Comparison of ENCODE assay signal across 12 cellular contexts in the genomic region with DNA sequence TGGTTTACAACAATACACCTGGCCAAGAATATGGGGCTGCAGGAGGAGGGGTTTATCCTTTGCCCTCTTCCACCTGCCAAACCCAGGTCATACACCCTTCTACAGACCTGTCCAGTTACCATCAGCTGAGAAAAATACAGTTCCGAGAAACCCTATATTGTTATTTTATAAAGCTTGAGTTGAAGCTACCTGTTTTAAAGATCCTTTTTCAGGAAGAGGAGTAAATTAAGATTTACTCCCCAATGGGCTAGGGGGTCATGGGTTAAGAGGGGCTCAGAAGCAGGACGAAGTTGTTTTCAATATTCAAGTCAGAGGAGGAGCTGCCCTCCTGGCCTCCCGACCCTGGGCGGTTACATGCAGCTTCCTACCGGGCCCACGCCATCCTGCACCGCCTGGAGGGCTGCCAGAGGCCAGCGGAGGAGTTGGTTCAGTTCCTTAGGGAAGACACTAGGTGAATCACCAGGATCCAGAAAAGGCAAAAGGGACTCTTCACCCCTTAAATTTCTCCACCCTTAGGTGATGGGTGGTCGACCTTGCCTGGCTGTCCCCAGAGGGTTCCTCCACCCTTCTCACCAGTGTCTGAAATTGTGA. TPM values are rescaled to one million over a fixed set of nuclear protein-coding genes. Genes with fewer than 3 reads are reported as not detected.
DNase-seq lines count a peak whose midpoint lies in the region; ATAC-seq, FAIRE-seq and TF ChIP-seq lines count a peak whose summit lies in the region.
"Had no signal": no experiment of that assay in that cellular context is flagged by ENCODE, and none has a peak within 500 bp of the region (broad histone marks: within the 10 kb centered on the region; RNA-seq: fewer than 3 reads in every experiment).

No MANE protein-coding gene starts in this region.

- H3K4me1 ChIP-seq in aorta (ENCODE audit: control insufficient read depth in 1 of 2, insufficient read depth in 2 of 2, low read length in 2 of 2) = no peaks in the 10 kb centered on the region
- H3K4me1 ChIP-seq in effector memory CD4-positive, alpha-beta T cell (ENCODE audit: control insufficient read depth, insufficient read depth, low read length, poor library complexity, severe bottlenecking) = peaks cover 26% of the 10 kb centered on the region

- FAIRE-seq in bronchial epithelial cell (lab: Jason Lieb, UNC) = no peak

- no peak overlapping the region for H3K27ac ChIP-seq in aorta (ENCODE audit: low read depth in 1 of 2, low read length in 2 of 2)
- H3K27ac ChIP-seq in effector memory CD4-positive, alpha-beta T cell (ENCODE audit: insufficient read depth, low read length, poor library complexity, severe bottlenecking) = no peak overlapping the region
- H3K27ac ChIP-seq: cardiac muscle cell had no signal

- H3K4me3 ChIP-seq in bronchial epithelial cell (ENCODE audit: low read depth, low read length) (peak overlapping the region; percentile 61), aorta (ENCODE audit: low read length in 2 of 2) (no peak overlapping the region)
- H3K4me3 ChIP-seq in effector memory CD4-positive, alpha-beta T cell (ENCODE audit: insufficient read depth, low read depth, low read length, poor library complexity, severe bottlenecking) = no peak overlapping the region

- H3K27me3 Mint-ChIP-seq in mesothelial cell of epicardium (ENCODE audit: low read depth) = peaks cover 50% of the 10 kb centered on the region

- intact Hi-C loops in Right ventricle myocardium superior (cut with DNase I) (no loop called here), cardiac septum (cut with DNase I) (loop anchor here (10.0 kb wide), 1 partner anchor 733 kb away; no protein-coding TSS in a partner anchor), aorta (cut with DNase I) (no loop called here)

- no peaks in the 10 kb centered on the region for H3K27me3 ChIP-seq in bronchial epithelial cell (ENCODE audit: control insufficient read depth, insufficient read depth, low read length)
- peaks cover 0 to 2% of the 10 kb centered on the region in 2 donors for H3K27me3 ChIP-seq in aorta (ENCODE audit: control insufficient read depth in 1 of 2, insufficient read depth in 2 of 2, low read length in 1 of 2)
- H3K27me3 ChIP-seq in effector memory CD4-positive, alpha-beta T cell (replicated peaks; ENCODE audit: control insufficient read depth, insufficient read depth, low read length, poor library complexity, severe bottlenecking) = peaks cover 49% of the 10 kb centered on the region

- WGBS in aorta, 2 donors = 87 to 92% methylated on average over 9 of the region's 9 CpGs

- H3K9me3 Mint-ChIP-seq in mesothelial cell of epicardium = no peaks in the 10 kb centered on the region

- peak overlapping the region; percentile 74 for H3K4me3 Mint-ChIP-seq in mesothelial cell of epicardium

- TF ChIP-seq CTCF in bronchial epithelial cell (IDR thresholded peaks at IDR 0.05; ENCODE audit: insufficient read depth, low read length, severe bottlenecking) (no peak), mesothelial cell of epicardium (IDR thresholded peaks at IDR 0.05; ENCODE audit: unreplicated experiment) (no peak)

- peaks cover 40% of the 10 kb centered on the region for H3K4me1 Mint-ChIP-seq in mesothelial cell of epicardium

- H3K36me3 Mint-ChIP-seq in mesothelial cell of epicardium = peaks cover 7% of the 10 kb centered on the region

- H3K9me3 ChIP-seq in aorta (ENCODE audit: control insufficient read depth, low read length) = no peaks in the 10 kb centered on the region
- no peaks in the 10 kb centered on the region for H3K9me3 ChIP-seq in effector memory CD4-positive, alpha-beta T cell (ENCODE audit: control insufficient read depth, low read length)

- ATAC-seq in Right ventricle myocardium superior (ENCODE audit: poor library complexity) (peak; percentile 7), aorta (ENCODE audit: low FRiP score) (peak; percentile 24), GM18502 (IDR thresholded peaks at IDR 0.05; ENCODE audit: poor library complexity, unreplicated experiment) (no peak)

- no peak for DNase-seq in Right ventricle myocardium superior
- DNase-seq in cardiac septum (ENCODE audit: low spot score) = no peak
- no peak for DNase-seq in bronchial epithelial cell (ENCODE audit: low read depth)
- no peak for DNase-seq in mesothelial cell of epicardium (ENCODE audit: low spot score in 2 of 2, unreplicated experiment in 2 of 2)
- DNase-seq in aorta = no peak
- no peak for DNase-seq in effector memory CD4-positive, alpha-beta T cell
- DNase-seq in Ammon's horn (ENCODE audit: low spot score) = no peak
- DNase-seq: C1 segment of cervical spinal cord, left cardiac atrium, T-helper 9 cell had no signal

- no peak overlapping the region for H3K27ac Mint-ChIP-seq in mesothelial cell of epicardium

- H3K36me3 ChIP-seq in bronchial epithelial cell (ENCODE audit: control insufficient read depth, insufficient read depth, low read length) = peaks cover 11% of the 10 kb centered on the region
- no peaks in the 10 kb centered on the region for H3K36me3 ChIP-seq in aorta (ENCODE audit: control insufficient read depth in 1 of 2, insufficient read depth in 2 of 2, low read length in 1 of 2)
- H3K36me3 ChIP-seq in effector memory CD4-positive, alpha-beta T cell (ENCODE audit: control insufficient read depth, insufficient read depth, low read length) = no peaks in the 10 kb centered on the region
- H3K36me3 ChIP-seq: cardiac muscle cell had no signal

RNA-seq across cellular contexts. Expression of a gene that starts 1.3 kb away (rescaled TPM):
- total RNA-seq in Right ventricle myocardium superior = 0.38 TPM
- total RNA-seq in cardiac septum = 0.46 TPM
- total RNA-seq in bronchial epithelial cell = 192 and 432 TPM in 2 replicates
- total RNA-seq in mesothelial cell of epicardium = 24.4 to 27.2 TPM (median 25.4 TPM) in 3 replicates
- total RNA-seq in aorta = 1 to 10 TPM in 1 of 2 donors, under 1 TPM in 1; 0.23 to 3.3 TPM
- under 1 TPM; 0.28 to 0.88 TPM for polyA plus RNA-seq in aorta

RNA-seq across cellular contexts. Expression of a gene that starts 30.6 kb away (rescaled TPM):
- 13.9 TPM for total RNA-seq in Right ventricle myocardium superior
- total RNA-seq in cardiac septum = 25.9 TPM
- total RNA-seq in bronchial epithelial cell = 0.26 and 1.5 TPM in 2 replicates
- total RNA-seq in mesothelial cell of epicardium = 4.4 to 5.3 TPM (median 5.2 TPM) in 3 replicates
- total RNA-seq in aorta = under 1 TPM; 0.19 to 0.42 TPM
- polyA plus RNA-seq in aorta = under 1 TPM in 1 of 2 donors, not detected in 1; 0.03 TPM

RNA-seq across cellular contexts. Expression of a gene that starts 40.7 kb away (rescaled TPM):
- total RNA-seq in Right ventricle myocardium superior (not detected), cardiac septum (not detected), bronchial epithelial cell (32.6 and 99.9 TPM in 2 replicates), mesothelial cell of epicardium (28.6 to 35.4 TPM (median 32.7 TPM) in 3 replicates), aorta (not detected)
- under 1 TPM in 1 of 2 donors, not detected in 1; 0.25 TPM for polyA plus RNA-seq in aorta
- total RNA-seq: cardiac muscle cell, left cardiac atrium had no signal
- polyA plus RNA-seq: cardiac muscle cell had no signal

Comparison
In these comparisons a context has a peak if more than half of its experiments do, and no peak if none do; other contexts are left out.
1. RNA of a gene that starts 40.7 kb away (total RNA-seq): 28.6 to 35.4 TPM in mesothelial cell of epicardium and 32.6 to 99.9 TPM in bronchial epithelial cell; not detected in Right ventricle myocardium superior (single experiment), not detected in cardiac septum (single experiment) and not detected in aorta; every median in the first group is over 10 times any median in the second.